23 cellular contexts compared by ENCODE assay signal in the genomic region with DNA sequence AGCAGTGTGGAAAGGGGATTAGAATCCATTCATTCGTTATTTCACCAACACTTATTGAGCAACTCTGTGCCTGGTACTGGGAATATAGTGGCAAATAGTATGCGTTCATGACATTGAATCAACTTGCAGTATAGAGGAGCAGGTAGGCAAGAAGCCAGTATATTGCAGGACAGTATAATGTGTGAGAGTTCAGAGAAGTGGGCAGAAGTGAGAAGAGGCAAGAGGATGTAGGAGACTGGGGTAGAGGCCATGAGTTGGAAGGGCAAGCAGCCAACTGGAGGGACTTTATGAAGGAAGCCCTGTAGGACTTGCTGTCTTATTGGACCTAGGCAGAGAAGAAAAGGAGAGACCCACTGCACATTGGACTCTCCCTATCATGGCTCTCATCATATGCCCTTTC. TPM values are rescaled to one million over a fixed set of nuclear protein-coding genes. Genes with fewer than 3 reads are reported as not detected.
"Had no signal": no experiment of that assay in that cellular context is flagged by ENCODE, and none has a peak within 500 bp of the region (broad histone marks: within the 10 kb centered on the region; RNA-seq: fewer than 3 reads in every experiment).

No MANE protein-coding gene starts in this region.

- H3K36me3 ChIP-seq: esophagus squamous epithelium, gastrocnemius medialis, heart right ventricle, left ventricle myocardium inferior had no signal

- ATAC-seq: gastrocnemius medialis; heart right ventricle; left cardiac atrium; naive thymus-derived CD4-positive, alpha-beta T cell had no signal

- DNase-seq: dermis blood vessel endothelial cell; dorsolateral prefrontal cortex; effector CD4-positive, alpha-beta T cell; effector memory CD4-positive, alpha-beta T cell; esophagus squamous epithelium; foreskin fibroblast; foreskin melanocyte; gastrocnemius medialis; glutamatergic neuron; head of caudate nucleus; heart right ventricle; hippocampal formation; left cardiac atrium; left ventricle myocardium inferior; mammary epithelial cell; mesendoderm; midbrain; naive thymus-derived CD4-positive, alpha-beta T cell had no signal

- H3K27ac ChIP-seq: coronary artery, dorsolateral prefrontal cortex, esophagus squamous epithelium, gastrocnemius medialis, heart right ventricle, left ventricle myocardium inferior had no signal

- H3K27me3 ChIP-seq: esophagus squamous epithelium, gastrocnemius medialis had no signal

- H3K9me3 ChIP-seq: esophagus squamous epithelium, gastrocnemius medialis, heart right ventricle, left ventricle myocardium inferior had no signal

- H3K4me1 ChIP-seq: gastrocnemius medialis, heart right ventricle, left ventricle myocardium inferior had no signal

- H3K4me3 ChIP-seq: coronary artery, dorsolateral prefrontal cortex, esophagus squamous epithelium, gastrocnemius medialis, heart right ventricle, left ventricle myocardium inferior, lung had no signal

RNA-seq across cellular contexts. Expression of a gene that starts 12.3 kb away (rescaled TPM):
- total RNA-seq: heart right ventricle; kidney epithelial cell; left cardiac atrium; left ventricle myocardium inferior; mononuclear cell; naive thymus-derived CD4-positive, alpha-beta T cell had no signal
- polyA plus RNA-seq: naive thymus-derived CD4-positive, alpha-beta T cell had no signal

RNA-seq across cellular contexts. Expression of a gene that starts 36.1 kb away (rescaled TPM):
- total RNA-seq: endothelial cell of umbilical vein had no signal
